ENCODE assay signal across 9 cellular contexts in genomic region chr15:62624541-62625399, GRCh38.
DNase-seq lines count a peak whose midpoint lies in the region; TF ChIP-seq lines count a peak whose summit lies in the region.
"Had no signal": no experiment of that assay in that cellular context is flagged by ENCODE, and none has a peak within 500 bp of the region (broad histone marks: within the 10 kb centered on the region; RNA-seq: fewer than 3 reads in every experiment).

No MANE protein-coding gene starts in this region.

- CTCF ChIA-PET in activated CD4-positive, alpha-beta memory T cell treated with anti-CD3 and anti-CD28 coated beads for 36 hours (lab: Charles Lee), result no interaction called here

- TF ChIP-seq CTCF in chondrocyte (IDR thresholded peaks at IDR 0.05), result no peak

- H3K4me1 Mint-ChIP-seq in activated CD4-positive, alpha-beta memory T cell treated with anti-CD3 and anti-CD28 coated beads for 36 hours (ENCODE audit: low read depth), result peaks cover 12% of the 10 kb centered on the region
- peaks cover 13% of the 10 kb centered on the region for H3K4me1 Mint-ChIP-seq in chondrocyte (ENCODE audit: low read depth)

- peaks cover 6% of the 10 kb centered on the region for H3K27me3 Mint-ChIP-seq in activated CD4-positive, alpha-beta memory T cell treated with anti-CD3 and anti-CD28 coated beads for 36 hours
- no peaks in the 10 kb centered on the region for H3K27me3 Mint-ChIP-seq in chondrocyte (ENCODE audit: low read depth)

- intact Hi-C loops in activated CD4-positive, alpha-beta memory T cell treated with anti-CD3 and anti-CD28 coated beads for 36 hours (cut with micrococcal nuclease), result no loop called here

- no peaks in the 10 kb centered on the region for H3K36me3 Mint-ChIP-seq in activated CD4-positive, alpha-beta memory T cell treated with anti-CD3 and anti-CD28 coated beads for 36 hours
- H3K36me3 Mint-ChIP-seq in chondrocyte (ENCODE audit: low read depth), result peaks cover 2% of the 10 kb centered on the region

- peak overlapping the region; percentile 22 for H3K4me3 Mint-ChIP-seq in activated CD4-positive, alpha-beta memory T cell treated with anti-CD3 and anti-CD28 coated beads for 36 hours
- no peak overlapping the region for H3K4me3 Mint-ChIP-seq in chondrocyte (ENCODE audit: unreplicated experiment)

- H3K27ac Mint-ChIP-seq in activated CD4-positive, alpha-beta memory T cell treated with anti-CD3 and anti-CD28 coated beads for 36 hours, result no peak overlapping the region
- no peak overlapping the region for H3K27ac Mint-ChIP-seq in chondrocyte (ENCODE audit: unreplicated experiment)

- DNase-seq in stimulated activated CD4-positive, alpha-beta T cell treated with anti-CD3 and anti-CD28 coated beads, Interleukin-4, amount 100 ng/mL, for 24 hours, result peak; percentile 4
- no peak for DNase-seq in stimulated activated CD4-positive, alpha-beta T cell treated with anti-CD3 and anti-CD28 coated beads, Interleukin-12 subunit alpha, Interleukin-12 subunit beta, amount 100 ng/mL, for 4 hours
- DNase-seq in activated CD4-positive, alpha-beta memory T cell treated with anti-CD3 and anti-CD28 coated beads for 36 hours, result peak; percentile 16
- DNase-seq in iris pigment epithelial cell (ENCODE audit: low read depth), result peak; percentile 83
- DNase-seq in globus pallidus (ENCODE audit: low spot score), result no peak
- DNase-seq in NCI-H2196 (lab: John Stamatoyannopoulos, UW; ENCODE audit: unreplicated experiment), result no peak
- no peak for DNase-seq in NCI-H510A (lab: John Stamatoyannopoulos, UW)
- no peak for DNase-seq in chondrocyte (ENCODE audit: low spot score)
- DNase-seq: GF-D8 had no signal

- H3K9me3 Mint-ChIP-seq in activated CD4-positive, alpha-beta memory T cell treated with anti-CD3 and anti-CD28 coated beads for 36 hours, result no peaks in the 10 kb centered on the region
- H3K9me3 Mint-ChIP-seq in chondrocyte (ENCODE audit: low read depth), result no peaks in the 10 kb centered on the region

- POLR2A ChIA-PET in activated CD4-positive, alpha-beta memory T cell treated with anti-CD3 and anti-CD28 coated beads for 36 hours (lab: Charles Lee), result no interaction called here

Comparison
In these comparisons a context has a peak if more than half of its experiments do, and no peak if none do; other contexts are left out.
1. DNase-seq: peak in stimulated activated CD4-positive, alpha-beta T cell treated with anti-CD3 and anti-CD28 coated beads, Interleukin-4, amount 100 ng/mL, for 24 hours (single experiment), activated CD4-positive, alpha-beta memory T cell treated with anti-CD3 and anti-CD28 coated beads for 36 hours (single experiment) and iris pigment epithelial cell (single experiment); none in stimulated activated CD4-positive, alpha-beta T cell treated with anti-CD3 and anti-CD28 coated beads, Interleukin-12 subunit alpha, Interleukin-12 subunit beta, amount 100 ng/mL, for 4 hours (single experiment), globus pallidus (single experiment), NCI-H2196 (single experiment), NCI-H510A (single experiment) and chondrocyte (single experiment).